ENCODE assay signal across 10 cellular contexts in the genomic region with DNA sequence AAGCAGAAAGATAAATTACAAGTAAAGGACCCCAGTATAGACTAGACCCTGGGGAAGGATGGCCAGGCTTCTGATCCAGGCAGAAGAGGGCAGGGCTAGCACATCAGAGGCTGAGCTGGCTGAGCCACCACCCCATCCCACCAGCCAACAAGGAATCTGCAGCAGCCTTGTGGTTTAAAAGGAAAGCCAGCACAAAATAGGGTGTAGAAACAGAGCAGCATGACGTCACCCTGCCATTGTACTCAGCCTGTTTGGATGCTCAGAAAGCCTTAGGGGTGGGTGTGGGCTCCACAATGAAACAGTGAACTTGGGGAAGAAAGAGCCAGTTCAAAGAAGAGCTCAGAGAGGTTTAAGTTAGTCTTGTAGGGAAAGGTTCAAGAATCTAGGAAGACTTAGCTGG. TPM values are rescaled to one million over a fixed set of nuclear protein-coding genes. Genes with fewer than 3 reads are reported as not detected.
A peak's percentile ranks its signal among the peaks of the same experiment; 100 is the strongest.
DNase-seq lines count a peak whose midpoint lies in the region; ATAC-seq, FAIRE-seq and TF ChIP-seq lines count a peak whose summit lies in the region.
"Had no signal": no experiment of that assay in that cellular context is flagged by ENCODE, and none has a peak within 500 bp of the region (broad histone marks: within the 10 kb centered on the region; RNA-seq: fewer than 3 reads in every experiment).

No MANE protein-coding gene starts in this region.

- TF ChIP-seq CTCF in HepG2 (CRISPR knock-in tag; IDR thresholded peaks at IDR 0.05) = no peak
- no peak for TF ChIP-seq CTCF in right lobe of liver (IDR thresholded peaks at IDR 0.05)

- no peak for TF ChIP-seq EP300 in HepG2 (IDR thresholded peaks at IDR 0.05; ENCODE audit: low read depth in 2 of 2, low read length in 2 of 2)
- no peak for TF ChIP-seq EP300 in HepG2 (CRISPR knock-in tag; IDR thresholded peaks at IDR 0.05; ENCODE audit: borderline replicate concordance)

- intact Hi-C loops in HepG2 (cut with micrococcal nuclease; ENCODE audit: unreplicated experiment) = no loop called here
- intact Hi-C loops in right lobe of liver (cut with DNase I) = no loop called here

- H3K9ac ChIP-seq in HepG2 (ENCODE audit: insufficient read depth, low read depth, low read length) = no peak overlapping the region

- H2AFZ ChIP-seq in HepG2 (ENCODE audit: low read length) = no peak overlapping the region

- no peak for TF ChIP-seq POLR2A in HepG2 (IDR thresholded peaks at IDR 0.05; ENCODE audit: insufficient read depth in 1 of 2, low read depth in 2 of 2, low read length in 2 of 2)
- no peak for TF ChIP-seq POLR2A in right lobe of liver (IDR thresholded peaks at IDR 0.05)

- H3K79me2 ChIP-seq in HepG2 (ENCODE audit: insufficient read depth, low read length) = no peaks in the 10 kb centered on the region

- H3K27ac ChIP-seq in HepG2 (ENCODE audit: extremely low read length, insufficient read depth, low read length) = no peak overlapping the region
- H3K27ac ChIP-seq in right lobe of liver = no peak overlapping the region

- no peaks in the 10 kb centered on the region for H4K20me1 ChIP-seq in HepG2 (ENCODE audit: insufficient read depth, low read length)

- DNase-seq in HepG2 (ENCODE audit: low spot score) (no peak), right lobe of liver (no peak), astrocyte of the hippocampus (ENCODE audit: low read depth, low spot score) (peak; percentile 94), hippocampal formation (lab: John Stamatoyannopoulos, UW) (peak; percentile 62 to 68), urothelium cell line (ENCODE audit: low spot score) (peak; percentile 66), COR-L47 (lab: John Stamatoyannopoulos, UW) (no peak), NCI-H524 treated with DMSO at 0.1 percent for 48 hours (lab: John Stamatoyannopoulos, UW) (no peak), RCC 7860 (ENCODE audit: low spot score) (no peak)
- DNase-seq: NCI-H2227 treated with DMSO at 0.1 percent for 48 hours had no signal

- WGBS in HepG2 (ENCODE audit: low lambda C conversion rate) = 31% methylated on average over 1 of the region's 1 CpG
- 60% methylated on average over 1 of the region's 1 CpG for WGBS in right lobe of liver (ENCODE audit: insufficient coverage, low coverage, low lambda C conversion rate, missing lambda C conversion rate)

- H3K4me1 ChIP-seq in HepG2 (ENCODE audit: insufficient read depth, low read length) (peaks cover 6% of the 10 kb centered on the region), right lobe of liver (no peaks in the 10 kb centered on the region)

- ATAC-seq in HepG2 = no peak
- no peak for ATAC-seq in right lobe of liver

- H3K9me3 ChIP-seq in HepG2 (ENCODE audit: low read length) (no peaks in the 10 kb centered on the region), right lobe of liver (no peaks in the 10 kb centered on the region)

- H3K4me3 ChIP-seq in HepG2 (replicated peaks in 1 of 3; ENCODE audit: insufficient read depth in 1 of 3, low read depth in 2 of 3, low read length in 3 of 3) (no peak overlapping the region), right lobe of liver (no peak overlapping the region)

- POLR2A ChIA-PET in HepG2 (lab: Yijun Ruan, JAX) = no interaction called here

- H3K27me3 ChIP-seq in HepG2 (ENCODE audit: control insufficient read depth in 1 of 2, insufficient read depth in 2 of 2, low read length in 2 of 2) = no peaks in the 10 kb centered on the region; a peak in 1 of 5 replicates
- H3K27me3 ChIP-seq in right lobe of liver = no peaks in the 10 kb centered on the region

- H3K36me3 ChIP-seq in HepG2 (replicated peaks in 1 of 2; ENCODE audit: control insufficient read depth in 1 of 2, insufficient read depth in 2 of 2, low read length in 2 of 2) (no peaks in the 10 kb centered on the region), right lobe of liver (no peaks in the 10 kb centered on the region)

- CTCF ChIA-PET in HepG2 (lab: Yijun Ruan, JAX; ENCODE audit: low intra/inter-chr PET ratio, low total read pairs) = no interaction called here

- FAIRE-seq in HepG2 (lab: Jason Lieb, UNC) (no peak), urothelium cell line (lab: Jason Lieb, UNC) (no peak), RCC 7860 (lab: Jason Lieb, UNC) (no peak)

- H3K4me2 ChIP-seq in HepG2 (ENCODE audit: low read depth, low read length) = no peak overlapping the region

- TF ChIP-seq RAD21 in HepG2 (CRISPR knock-in tag; IDR thresholded peaks at IDR 0.05) = no peak

- in situ Hi-C loops in HepG2 (cut with HindIII; ENCODE audit: extremely low pct_ligation_motif_present, low pct_unique_long_range_greater_than_20kb) = no loop called here

- BruUV-seq in HepG2 (replicated peaks; lab: Mats Ljungman, UMichigan) = no TSS peak

RNA-seq across cellular contexts. Expression of a gene that starts 28.2 kb away (rescaled TPM):
- not detected in 2 replicates for total RNA-seq in HepG2 (2016; rRNA removed; fragmentation: Illumina TruSeq; extraction: Trizol)
- not detected in 2 replicates for total RNA-seq in HepG2 (2016; cell fraction: cytosol; rRNA removed; fragmentation: Illumina TruSeq; extraction: Trizol; ENCODE audit: low read depth)
- total RNA-seq in HepG2 (2016; cell fraction: insoluble cytoplasmic fraction; rRNA removed; fragmentation: Illumina TruSeq; extraction: Trizol) = not detected in 2 replicates
- not detected in 2 replicates for total RNA-seq in HepG2 (2016; cell fraction: membrane; rRNA removed; fragmentation: Illumina TruSeq; extraction: Trizol)
- not detected in 2 replicates for total RNA-seq in HepG2 (2016; cell fraction: nucleus; rRNA removed; fragmentation: Illumina TruSeq; extraction: Trizol)
- polyA plus RNA-seq in HepG2 (2011; rRNA removed) = 0.03 TPM in 1 of 2 replicates, not detected in the other
- not detected in 2 replicates for polyA plus RNA-seq in HepG2 (2011; cell fraction: cytosol; rRNA removed)
- 0.03 TPM in 1 of 2 replicates, not detected in the other for polyA plus RNA-seq in HepG2 (2011; cell fraction: nucleus; rRNA removed)
- polyA plus RNA-seq in HepG2 (2012) = 0.28 and 0.65 TPM in 2 replicates
- not detected in 2 replicates for polyA plus RNA-seq in HepG2 (2016; cell fraction: cytosol; fragmentation: Illumina TruSeq; extraction: Trizol; ENCODE audit: low read depth)
- 0.13 TPM in 1 of 2 replicates, not detected in the other for polyA plus RNA-seq in HepG2 (2016; cell fraction: insoluble cytoplasmic fraction; fragmentation: Illumina TruSeq; extraction: Trizol; ENCODE audit: low read depth)
- not detected in 2 replicates for polyA plus RNA-seq in HepG2 (2016; cell fraction: membrane; fragmentation: Illumina TruSeq; extraction: Trizol; ENCODE audit: low read depth)
- polyA plus RNA-seq in HepG2 (2016; cell fraction: nucleus; fragmentation: Illumina TruSeq; extraction: Trizol; ENCODE audit: insufficient read depth, low read depth) = not detected in 2 replicates
- polyA minus RNA-seq in HepG2 (2011; rRNA and poly(A)+ RNA removed; ENCODE audit: low replicate concordance) = 0.47 TPM in 1 of 2 replicates, not detected in the other
- polyA minus RNA-seq in HepG2 (2011; cell fraction: cytosol; rRNA and poly(A)+ RNA removed) = not detected in 2 replicates
- not detected in 2 replicates for polyA minus RNA-seq in HepG2 (2011; cell fraction: nucleus; rRNA and poly(A)+ RNA removed)
- total RNA-seq in right lobe of liver = 1 to 10 TPM in 1 of 6 experiments, under 1 TPM in 2, not detected in 3; 0.06 to 1.4 (median 0.19) TPM

RNA-seq across cellular contexts. Expression of a gene that starts 28.3 kb away (rescaled TPM):
- total RNA-seq in HepG2 (2016; rRNA removed; fragmentation: Illumina TruSeq; extraction: Trizol) (not detected in 2 replicates), right lobe of liver (not detected)
- not detected in 2 replicates for total RNA-seq in HepG2 (2016; cell fraction: cytosol; rRNA removed; fragmentation: Illumina TruSeq; extraction: Trizol; ENCODE audit: low read depth)
- total RNA-seq in HepG2 (2016; cell fraction: insoluble cytoplasmic fraction; rRNA removed; fragmentation: Illumina TruSeq; extraction: Trizol) = not detected in 2 replicates
- total RNA-seq in HepG2 (2016; cell fraction: membrane; rRNA removed; fragmentation: Illumina TruSeq; extraction: Trizol) = not detected in 2 replicates
- total RNA-seq in HepG2 (2016; cell fraction: nucleus; rRNA removed; fragmentation: Illumina TruSeq; extraction: Trizol) = not detected in 2 replicates
- polyA plus RNA-seq in HepG2 (2011; rRNA removed) = 0.10 TPM in 1 of 2 replicates, not detected in the other
- polyA plus RNA-seq in HepG2 (2011; cell fraction: cytosol; rRNA removed) = 0.03 and 0.07 TPM in 2 replicates
- polyA plus RNA-seq in HepG2 (2011; cell fraction: nucleus; rRNA removed) = 0.14 TPM in 1 of 2 replicates, not detected in the other
- 0.19 TPM in 1 of 2 replicates, not detected in the other for polyA plus RNA-seq in HepG2 (2012)
- not detected in 2 replicates for polyA plus RNA-seq in HepG2 (2016; cell fraction: cytosol; fragmentation: Illumina TruSeq; extraction: Trizol; ENCODE audit: low read depth)
- polyA plus RNA-seq in HepG2 (2016; cell fraction: insoluble cytoplasmic fraction; fragmentation: Illumina TruSeq; extraction: Trizol; ENCODE audit: low read depth) = not detected in 2 replicates
- not detected in 2 replicates for polyA plus RNA-seq in HepG2 (2016; cell fraction: membrane; fragmentation: Illumina TruSeq; extraction: Trizol; ENCODE audit: low read depth)
- not detected in 2 replicates for polyA plus RNA-seq in HepG2 (2016; cell fraction: nucleus; fragmentation: Illumina TruSeq; extraction: Trizol; ENCODE audit: insufficient read depth, low read depth)
- 0.14 TPM in 2 replicates for polyA minus RNA-seq in HepG2 (2011; rRNA and poly(A)+ RNA removed; ENCODE audit: low replicate concordance)
- polyA minus RNA-seq in HepG2 (2011; cell fraction: cytosol; rRNA and poly(A)+ RNA removed) = not detected in 2 replicates
- polyA minus RNA-seq in HepG2 (2011; cell fraction: nucleus; rRNA and poly(A)+ RNA removed) = not detected in 2 replicates

RNA-seq across cellular contexts. Expression of a gene that starts 29.8 kb away (rescaled TPM):
- total RNA-seq in HepG2 (2016; rRNA removed; fragmentation: Illumina TruSeq; extraction: Trizol) (16.8 and 25.5 TPM in 2 replicates), right lobe of liver (10 to 100 TPM; 12.7 to 23.5 (median 15.1) TPM)
- total RNA-seq in HepG2 (2016; cell fraction: cytosol; rRNA removed; fragmentation: Illumina TruSeq; extraction: Trizol; ENCODE audit: low read depth) = 12.8 and 14.1 TPM in 2 replicates
- total RNA-seq in HepG2 (2016; cell fraction: insoluble cytoplasmic fraction; rRNA removed; fragmentation: Illumina TruSeq; extraction: Trizol) = 14.2 and 23.0 TPM in 2 replicates
- total RNA-seq in HepG2 (2016; cell fraction: membrane; rRNA removed; fragmentation: Illumina TruSeq; extraction: Trizol) = 21.8 and 26.1 TPM in 2 replicates
- 19.6 and 27.1 TPM in 2 replicates for total RNA-seq in HepG2 (2016; cell fraction: nucleus; rRNA removed; fragmentation: Illumina TruSeq; extraction: Trizol)
- polyA plus RNA-seq in HepG2 (2011; rRNA removed) = 20.9 and 21.4 TPM in 2 replicates
- polyA plus RNA-seq in HepG2 (2011; cell fraction: cytosol; rRNA removed) = 13.0 and 16.7 TPM in 2 replicates
- polyA plus RNA-seq in HepG2 (2011; cell fraction: nucleus; rRNA removed) = 19.6 and 22.5 TPM in 2 replicates
- 20.3 and 23.9 TPM in 2 replicates for polyA plus RNA-seq in HepG2 (2012)
- polyA plus RNA-seq in HepG2 (2016; cell fraction: cytosol; fragmentation: Illumina TruSeq; extraction: Trizol; ENCODE audit: low read depth) = 15.0 and 15.7 TPM in 2 replicates
- 20.8 and 23.0 TPM in 2 replicates for polyA plus RNA-seq in HepG2 (2016; cell fraction: insoluble cytoplasmic fraction; fragmentation: Illumina TruSeq; extraction: Trizol; ENCODE audit: low read depth)
- 19.3 and 22.0 TPM in 2 replicates for polyA plus RNA-seq in HepG2 (2016; cell fraction: membrane; fragmentation: Illumina TruSeq; extraction: Trizol; ENCODE audit: low read depth)
- polyA plus RNA-seq in HepG2 (2016; cell fraction: nucleus; fragmentation: Illumina TruSeq; extraction: Trizol; ENCODE audit: insufficient read depth, low read depth) = 27.9 and 28.2 TPM in 2 replicates
- polyA minus RNA-seq in HepG2 (2011; rRNA and poly(A)+ RNA removed; ENCODE audit: low replicate concordance) = 3.7 and 33.1 TPM in 2 replicates
- 10.0 and 13.8 TPM in 2 replicates for polyA minus RNA-seq in HepG2 (2011; cell fraction: cytosol; rRNA and poly(A)+ RNA removed)
- polyA minus RNA-seq in HepG2 (2011; cell fraction: nucleus; rRNA and poly(A)+ RNA removed) = 18.3 and 18.9 TPM in 2 replicates

RNA-seq across cellular contexts. Expression of a gene that starts 43.8 kb away (rescaled TPM):
- total RNA-seq in HepG2 (2016; rRNA removed; fragmentation: Illumina TruSeq; extraction: Trizol) (not detected in 2 replicates), right lobe of liver (1 to 10 TPM in 1 of 6 experiments, not detected in 5; 1.4 TPM)
- total RNA-seq in HepG2 (2016; cell fraction: cytosol; rRNA removed; fragmentation: Illumina TruSeq; extraction: Trizol; ENCODE audit: low read depth) = not detected in 2 replicates
- not detected in 2 replicates for total RNA-seq in HepG2 (2016; cell fraction: insoluble cytoplasmic fraction; rRNA removed; fragmentation: Illumina TruSeq; extraction: Trizol)
- total RNA-seq in HepG2 (2016; cell fraction: membrane; rRNA removed; fragmentation: Illumina TruSeq; extraction: Trizol) = not detected in 2 replicates
- total RNA-seq in HepG2 (2016; cell fraction: nucleus; rRNA removed; fragmentation: Illumina TruSeq; extraction: Trizol) = not detected in 2 replicates
- 0.32 and 0.61 TPM in 2 replicates for polyA plus RNA-seq in HepG2 (2011; rRNA removed)
- 0.27 TPM in 2 replicates for polyA plus RNA-seq in HepG2 (2011; cell fraction: cytosol; rRNA removed)
- polyA plus RNA-seq in HepG2 (2011; cell fraction: nucleus; rRNA removed) = 0.90 and 1.2 TPM in 2 replicates
- polyA plus RNA-seq in HepG2 (2012) = 0.12 and 0.71 TPM in 2 replicates
- not detected in 2 replicates for polyA plus RNA-seq in HepG2 (2016; cell fraction: cytosol; fragmentation: Illumina TruSeq; extraction: Trizol; ENCODE audit: low read depth)
- not detected in 2 replicates for polyA plus RNA-seq in HepG2 (2016; cell fraction: insoluble cytoplasmic fraction; fragmentation: Illumina TruSeq; extraction: Trizol; ENCODE audit: low read depth)
- not detected in 2 replicates for polyA plus RNA-seq in HepG2 (2016; cell fraction: membrane; fragmentation: Illumina TruSeq; extraction: Trizol; ENCODE audit: low read depth)
- polyA plus RNA-seq in HepG2 (2016; cell fraction: nucleus; fragmentation: Illumina TruSeq; extraction: Trizol; ENCODE audit: insufficient read depth, low read depth) = not detected in 2 replicates
- polyA minus RNA-seq in HepG2 (2011; rRNA and poly(A)+ RNA removed; ENCODE audit: low replicate concordance) = 0.32 TPM in 1 of 2 replicates, not detected in the other
- not detected in 2 replicates for polyA minus RNA-seq in HepG2 (2011; cell fraction: cytosol; rRNA and poly(A)+ RNA removed)
- 0.37 TPM in 1 of 2 replicates, not detected in the other for polyA minus RNA-seq in HepG2 (2011; cell fraction: nucleus; rRNA and poly(A)+ RNA removed)
- total RNA-seq: omental fat pad had no signal

RNA-seq across cellular contexts. Expression of a gene that starts 44.0 kb away (rescaled TPM):
- not detected in 2 replicates for total RNA-seq in HepG2 (2016; rRNA removed; fragmentation: Illumina TruSeq; extraction: Trizol)
- not detected in 2 replicates for total RNA-seq in HepG2 (2016; cell fraction: cytosol; rRNA removed; fragmentation: Illumina TruSeq; extraction: Trizol; ENCODE audit: low read depth)
- total RNA-seq in HepG2 (2016; cell fraction: insoluble cytoplasmic fraction; rRNA removed; fragmentation: Illumina TruSeq; extraction: Trizol) = not detected in 2 replicates
- not detected in 2 replicates for total RNA-seq in HepG2 (2016; cell fraction: membrane; rRNA removed; fragmentation: Illumina TruSeq; extraction: Trizol)
- not detected in 2 replicates for total RNA-seq in HepG2 (2016; cell fraction: nucleus; rRNA removed; fragmentation: Illumina TruSeq; extraction: Trizol)
- 0.08 and 0.27 TPM in 2 replicates for polyA plus RNA-seq in HepG2 (2011; rRNA removed)
- polyA plus RNA-seq in HepG2 (2011; cell fraction: cytosol; rRNA removed) = 0.04 and 0.06 TPM in 2 replicates
- 1.3 and 1.5 TPM in 2 replicates for polyA plus RNA-seq in HepG2 (2011; cell fraction: nucleus; rRNA removed)
- polyA plus RNA-seq in HepG2 (2012) = 0.09 and 0.39 TPM in 2 replicates
- not detected in 2 replicates for polyA plus RNA-seq in HepG2 (2016; cell fraction: cytosol; fragmentation: Illumina TruSeq; extraction: Trizol; ENCODE audit: low read depth)
- polyA plus RNA-seq in HepG2 (2016; cell fraction: insoluble cytoplasmic fraction; fragmentation: Illumina TruSeq; extraction: Trizol; ENCODE audit: low read depth) = not detected in 2 replicates
- polyA plus RNA-seq in HepG2 (2016; cell fraction: membrane; fragmentation: Illumina TruSeq; extraction: Trizol; ENCODE audit: low read depth) = not detected in 2 replicates
- not detected in 2 replicates for polyA plus RNA-seq in HepG2 (2016; cell fraction: nucleus; fragmentation: Illumina TruSeq; extraction: Trizol; ENCODE audit: insufficient read depth, low read depth)
- 0.02 and 0.16 TPM in 2 replicates for polyA minus RNA-seq in HepG2 (2011; rRNA and poly(A)+ RNA removed; ENCODE audit: low replicate concordance)
- 0.09 and 0.30 TPM in 2 replicates for polyA minus RNA-seq in HepG2 (2011; cell fraction: cytosol; rRNA and poly(A)+ RNA removed)
- 0.39 and 0.62 TPM in 2 replicates for polyA minus RNA-seq in HepG2 (2011; cell fraction: nucleus; rRNA and poly(A)+ RNA removed)
- under 1 TPM in 5 of 6 experiments, not detected in 1; 0.02 to 0.93 (median 0.25) TPM for total RNA-seq in right lobe of liver

Comparison
In these comparisons a context has a peak if more than half of its experiments do, and no peak if none do; other contexts are left out.
1. DNase-seq: peak in astrocyte of the hippocampus (single experiment), hippocampal formation (2 of 2) and urothelium cell line (single experiment); none in HepG2 (single experiment), right lobe of liver (0 of 3), COR-L47 (single experiment), NCI-H524 treated with DMSO at 0.1 percent for 48 hours (single experiment) and RCC 7860 (single experiment).